17 cellular contexts compared by ENCODE assay signal in genomic region chr1:25112400-25112799, GRCh38.
"Had no signal": no experiment of that assay in that cellular context is flagged by ENCODE, and none has a peak within 500 bp of the region (broad histone marks: within the 10 kb centered on the region; RNA-seq: fewer than 3 reads in every experiment).

No MANE protein-coding gene starts in this region.

- H3K4me1 ChIP-seq: heart left ventricle, sigmoid colon, upper lobe of left lung, uterus had no signal

- H3K36me3 ChIP-seq: heart left ventricle, sigmoid colon, tibial artery, upper lobe of left lung, uterus had no signal

- DNase-seq: effector memory CD4-positive, alpha-beta T cell; heart left ventricle; hippocampal formation; left colon; left ventricle myocardium superior; mesenchymal stem cell; midbrain; nephron progenitor cell; sigmoid colon; stimulated activated CD4-positive, alpha-beta T cell treated with anti-CD3 and anti-CD28 coated beads, Interleukin-12 subunit alpha, Interleukin-12 subunit beta, amount 100 ng/mL, for 4 hours; stimulated activated naive CD4-positive, alpha-beta T cell; tibial artery; upper lobe of left lung; uterus had no signal

- ATAC-seq: esophagus mucosa, heart left ventricle, left colon, left ventricle myocardium superior had no signal

- H3K27me3 ChIP-seq: upper lobe of left lung, uterus had no signal

- H3K27ac ChIP-seq: heart left ventricle, sigmoid colon, skin epidermis, tibial artery, upper lobe of left lung, uterus had no signal

- H3K4me3 ChIP-seq: heart left ventricle, lung, sigmoid colon, skin epidermis, tibial artery, upper lobe of left lung, uterus had no signal

- H3K9me3 ChIP-seq: uterus had no signal
